ENCODE assay signal across 8 cellular contexts in the genomic region with DNA sequence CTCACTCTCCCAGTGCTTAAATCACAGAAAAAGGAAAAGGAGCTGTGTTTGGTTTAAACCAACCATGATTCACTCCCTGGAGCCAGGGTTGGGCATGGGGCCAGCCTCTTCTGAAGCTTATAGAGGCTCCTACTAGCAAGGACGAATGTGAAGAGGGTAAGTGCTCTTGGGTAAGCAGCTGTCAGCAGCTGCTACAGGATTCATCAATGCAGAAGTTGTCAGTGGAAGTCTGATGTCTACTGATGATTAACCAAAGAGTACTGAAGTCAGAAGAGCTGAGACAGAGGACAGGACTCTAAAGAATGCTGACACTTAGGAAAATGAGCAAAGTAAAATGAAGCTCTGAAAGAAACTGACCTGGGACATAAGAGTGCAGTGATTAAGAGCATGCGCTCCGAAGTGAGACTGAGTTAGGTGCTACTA. TPM values are rescaled to one million over a fixed set of nuclear protein-coding genes. Genes with fewer than 3 reads are reported as not detected.
DNase-seq lines count a peak whose midpoint lies in the region; ATAC-seq and TF ChIP-seq lines count a peak whose summit lies in the region.

No MANE protein-coding gene starts in this region.

- peak; percentile 80 for DNase-seq in GM04504 (ENCODE audit: low read depth)
- peak; percentile 38 for DNase-seq in NCI-H446 treated with DMSO at 0.1 percent for 48 hours (lab: John Stamatoyannopoulos, UW)
- peak; percentile 64 for DNase-seq in epithelial cell of prostate (ENCODE audit: low read depth, low spot score)
- peak; percentile 10 for DNase-seq in pulmonary artery endothelial cell (ENCODE audit: low read depth, low spot score)
- DNase-seq in erythroblast (lab: John Stamatoyannopoulos, UW), result no peak
- no peak for DNase-seq in GM19240 (ENCODE audit: insufficient read length, low spot score)

- no peak for ATAC-seq in GM21529 (IDR thresholded peaks at IDR 0.05; ENCODE audit: unreplicated experiment)
- no peak for ATAC-seq in GM18505 (IDR thresholded peaks at IDR 0.05; ENCODE audit: unreplicated experiment)

- TF ChIP-seq POLR2A in erythroblast (IDR thresholded peaks at IDR 0.05; ENCODE audit: low read length) (no peak), GM18505 (IDR thresholded peaks at IDR 0.05; ENCODE audit: borderline replicate concordance, extremely low read depth, insufficient read depth, insufficient read length) (no peak)

- no peak overlapping the region for H3K27ac ChIP-seq in epithelial cell of prostate

RNA-seq across cellular contexts. Expression of a gene that starts 32.7 kb away (rescaled TPM):
- 24.1 and 40.8 TPM in 2 replicates for total RNA-seq in pulmonary artery endothelial cell

Comparison
In these comparisons a context has a peak if more than half of its experiments do, and no peak if none do; other contexts are left out.
1. DNase-seq: peak in GM04504 (single experiment), NCI-H446 treated with DMSO at 0.1 percent for 48 hours (single experiment), epithelial cell of prostate (single experiment) and pulmonary artery endothelial cell (single experiment); none in erythroblast (0 of 2) and GM19240 (single experiment).